7 cellular contexts compared by ENCODE assay signal in the genomic region with DNA sequence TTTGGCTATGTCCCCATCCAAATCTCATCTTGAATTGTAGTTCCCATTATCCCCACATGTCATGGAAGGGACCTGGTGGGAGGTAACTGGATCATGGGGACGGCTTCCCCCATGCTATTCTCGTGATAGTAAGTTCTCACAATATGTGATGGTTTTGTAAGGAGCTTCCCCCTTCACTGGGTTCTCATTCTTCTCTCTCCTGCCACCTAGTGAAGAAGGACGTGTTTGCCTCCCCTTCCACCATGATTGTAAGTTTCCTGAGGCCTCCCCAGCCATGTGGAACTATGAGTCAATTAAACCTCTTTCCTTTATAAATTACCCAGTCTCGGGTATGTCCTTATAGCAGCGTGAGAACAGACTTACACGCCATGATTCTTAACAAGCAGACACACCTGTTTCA.
A peak's percentile ranks its signal among the peaks of the same experiment; 100 is the strongest.
DNase-seq lines count a peak whose midpoint lies in the region; ATAC-seq, FAIRE-seq and TF ChIP-seq lines count a peak whose summit lies in the region.
"Not testable (repeated sequence)": the region's sequence is repeated elsewhere in the genome, so short reads cannot be mapped to it uniquely, and the experiment has no call there.

No MANE protein-coding gene starts in this region.

- TF ChIP-seq RAD21 in HepG2 (CRISPR knock-in tag; IDR thresholded peaks at IDR 0.05), result not testable (repeated sequence)

- WGBS in endodermal cell (ENCODE audit: insufficient coverage in 1 of 2, insufficient read length in 1 of 2), 2 experiments, result 61 to 90% methylated on average over 3 to 5 of the region's 6 CpGs
- WGBS in HepG2 (ENCODE audit: low lambda C conversion rate), result 0% methylated on average over 6 of the region's 6 CpGs

- H3K79me2 ChIP-seq in DOHH2 (ENCODE audit: control insufficient read depth, low read length); OCI-LY1 (ENCODE audit: insufficient read depth, low read length); HepG2 (ENCODE audit: insufficient read depth, low read length): not testable (repeated sequence)

- not testable (repeated sequence) for TF ChIP-seq POLR2A in HepG2 (IDR thresholded peaks at IDR 0.05; ENCODE audit: insufficient read depth in 1 of 2, low read depth in 2 of 2, low read length in 2 of 2)

- H3K4me3 Mint-ChIP-seq in endodermal cell, result not testable (repeated sequence)

- H3K27me3 Mint-ChIP-seq in endodermal cell (ENCODE audit: insufficient read depth), result not testable (repeated sequence)

- not testable (repeated sequence) for BruUV-seq in HepG2 (replicated peaks; lab: Mats Ljungman, UMichigan)

- H3K27ac Mint-ChIP-seq in endodermal cell, result not testable (repeated sequence)

- H3K36me3 Mint-ChIP-seq in endodermal cell (ENCODE audit: low read depth), result not testable (repeated sequence)

- H3F3A ChIP-seq in DOHH2 (ENCODE audit: control insufficient read depth, insufficient read depth); OCI-LY1 (ENCODE audit: insufficient read depth, low read length): not testable (repeated sequence)

- H3K4me2 ChIP-seq in DOHH2 (ENCODE audit: low read length); OCI-LY1 (ENCODE audit: low read length); HepG2 (ENCODE audit: low read depth, low read length): not testable (repeated sequence)

- H3K4me3 ChIP-seq in DOHH2 (ENCODE audit: low read length); OCI-LY1 (ENCODE audit: low read depth, low read length, poor library complexity, severe bottlenecking); endodermal cell (ENCODE audit: low read length); HepG2 (replicated peaks in 1 of 3; ENCODE audit: insufficient read depth in 1 of 3, low read depth in 2 of 3, low read length in 3 of 3): not testable (repeated sequence)

- H3K4me1 Mint-ChIP-seq in endodermal cell, result not testable (repeated sequence)

- not testable (repeated sequence) for H3K36me3 ChIP-seq in DOHH2 (ENCODE audit: control insufficient read depth, low read length); OCI-LY1 (ENCODE audit: insufficient read depth, low read length); endodermal cell (ENCODE audit: control insufficient read depth, insufficient read depth, low read length); HepG2 (replicated peaks in 1 of 2; ENCODE audit: control insufficient read depth in 1 of 2, insufficient read depth in 2 of 2, low read length in 2 of 2)

- H4K20me1 ChIP-seq in DOHH2 (ENCODE audit: control insufficient read depth, insufficient read depth, low read depth, low read length); OCI-LY1 (ENCODE audit: insufficient read depth, low read length); HepG2 (ENCODE audit: insufficient read depth, low read length): not testable (repeated sequence)

- not testable (repeated sequence) for H3K9me2 ChIP-seq in DOHH2 (replicated peaks; ENCODE audit: control insufficient read depth, low read length); OCI-LY1 (ENCODE audit: low read depth, low read length)

- CTCF ChIA-PET in HepG2 (lab: Yijun Ruan, JAX; ENCODE audit: low intra/inter-chr PET ratio, low total read pairs), result not testable (repeated sequence)

- not testable (repeated sequence) for FAIRE-seq in HepG2 (lab: Jason Lieb, UNC)

- TF ChIP-seq CTCF in DOHH2 (IDR thresholded peaks at IDR 0.05; ENCODE audit: low read depth, low read length, poor library complexity, severe bottlenecking) (peak; percentile 9), LNCAP (IDR thresholded peaks at IDR 0.05) (peak; percentile 51), OCI-LY1 (IDR thresholded peaks at IDR 0.05; ENCODE audit: low read length) (peak; percentile 20; the same call in 1 of the 2 replicates), VCaP (conservative IDR thresholded peaks at IDR 0.05) (peak; percentile 72), endodermal cell (conservative IDR thresholded peaks at IDR 0.05) (peak; percentile 70), HepG2 (CRISPR knock-in tag; IDR thresholded peaks at IDR 0.05) (peak; percentile 28; the same call in 1 of the 2 replicates)

- not testable (repeated sequence) for H3K9me3 Mint-ChIP-seq in endodermal cell

- not testable (repeated sequence) for H3K27ac ChIP-seq in DOHH2 (ENCODE audit: low read depth, low read length); OCI-LY1 (ENCODE audit: low read depth, low read length, poor library complexity, severe bottlenecking); VCaP; endodermal cell (ENCODE audit: low read depth, low read length); HepG2 (ENCODE audit: extremely low read length, insufficient read depth, low read length)

- not testable (repeated sequence) for H2AFZ ChIP-seq in OCI-LY1 (ENCODE audit: low read length); HepG2 (ENCODE audit: low read length)

- ATAC-seq in HepG2, result not testable (repeated sequence)

- DNase-seq in HCEC 1CT (peak; percentile 34), endodermal cell (peak; percentile 55)
- DNase-seq in HepG2 (ENCODE audit: low spot score), result not testable (repeated sequence)

- H3K9me3 ChIP-seq in DOHH2 (ENCODE audit: control insufficient read depth, insufficient read depth, low read length); OCI-LY1 (ENCODE audit: low read length); HepG2 (ENCODE audit: low read length): not testable (repeated sequence)
- H3K9me3 ChIP-seq in endodermal cell (ENCODE audit: control insufficient read depth, low read length), result peaks cover 13% of the 10 kb centered on the region

- H3K4me1 ChIP-seq in DOHH2 (ENCODE audit: control insufficient read depth, low read length); OCI-LY1 (ENCODE audit: insufficient read depth, low read length, severe bottlenecking); endodermal cell (ENCODE audit: control insufficient read depth, insufficient read depth, low read length); HepG2 (ENCODE audit: insufficient read depth, low read length): not testable (repeated sequence)

- intact Hi-C loops in HepG2 (cut with micrococcal nuclease; ENCODE audit: unreplicated experiment), result not testable (repeated sequence)

- TF ChIP-seq EP300 in HepG2 (IDR thresholded peaks at IDR 0.05; ENCODE audit: low read depth in 2 of 2, low read length in 2 of 2); HepG2 (CRISPR knock-in tag; IDR thresholded peaks at IDR 0.05; ENCODE audit: borderline replicate concordance): not testable (repeated sequence)

- in situ Hi-C loops in HepG2 (cut with HindIII; ENCODE audit: extremely low pct_ligation_motif_present, low pct_unique_long_range_greater_than_20kb), result not testable (repeated sequence)

- not testable (repeated sequence) for H3K9ac ChIP-seq in OCI-LY1 (ENCODE audit: low read length); endodermal cell (ENCODE audit: extremely low read depth, low read length, poor library complexity, severe bottlenecking); HepG2 (ENCODE audit: insufficient read depth, low read depth, low read length)

- not testable (repeated sequence) for H3K27me3 ChIP-seq in DOHH2 (ENCODE audit: control insufficient read depth, low read length); OCI-LY1 (ENCODE audit: insufficient read depth, low read length); endodermal cell (ENCODE audit: control insufficient read depth, insufficient read depth, low read length, poor library complexity, severe bottlenecking); HepG2 (ENCODE audit: control insufficient read depth in 1 of 2, insufficient read depth in 2 of 2, low read length in 2 of 2)

- POLR2A ChIA-PET in HepG2 (lab: Yijun Ruan, JAX), result not testable (repeated sequence)

TF ChIP-seq in HepG2, 621 proteins besides CTCF, POLR2A, EP300 and RAD21:
- TF ChIP-seq STAG1 (CRISPR knock-in tag; IDR thresholded peaks at IDR 0.05), result peak; percentile 34

Comparison
In these comparisons a context has a peak if more than half of its experiments do, and no peak if none do; other contexts are left out.
1. CTCF ChIP-seq: peak in every context shown above with its lines; median percentile 72 in VCaP; 70 in endodermal cell; 51 in LNCAP; 28 in HepG2; 20 in OCI-LY1; 9 in DOHH2.